In the genomic region with DNA sequence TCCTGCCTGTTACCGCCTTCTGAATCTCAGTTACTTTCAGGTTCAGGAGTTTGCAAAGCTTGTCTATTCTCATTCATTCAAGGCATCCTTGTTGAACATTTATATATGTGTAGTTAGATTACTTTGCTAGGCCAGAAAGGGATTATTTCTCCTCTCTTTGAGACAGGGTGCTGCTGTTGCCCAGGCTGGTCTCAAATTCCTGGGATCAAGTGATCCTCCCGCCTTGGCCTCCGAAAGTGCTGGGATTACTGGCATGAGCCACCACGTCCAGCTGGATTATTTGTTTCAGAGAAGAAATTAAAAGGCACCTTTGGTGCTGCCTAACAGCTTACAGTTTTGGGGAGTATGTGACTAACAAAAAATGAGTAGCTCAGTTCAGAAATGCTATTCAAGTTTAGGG, we compare ENCODE assay signal across 8 cellular contexts. TPM values are rescaled to one million over a fixed set of nuclear protein-coding genes. Genes with fewer than 3 reads are reported as not detected.
DNase-seq lines count a peak whose midpoint lies in the region; ATAC-seq, FAIRE-seq and TF ChIP-seq lines count a peak whose summit lies in the region.

No MANE protein-coding gene starts in this region.

- ATAC-seq in HG03521 (IDR thresholded peaks at IDR 0.05; ENCODE audit: unreplicated experiment) = no peak

- peaks cover 5% of the 10 kb centered on the region; the same call in 1 of the 2 replicates for H3K4me1 ChIP-seq in HUES48 (ENCODE audit: control insufficient read depth, insufficient read depth, low read length)
- H3K4me1 ChIP-seq in mucosa of stomach (ENCODE audit: control insufficient read depth, insufficient read depth, low read length) = peaks cover 15% of the 10 kb centered on the region

- peak overlapping the region; percentile 90 for H3K4me3 ChIP-seq in HUES48 (ENCODE audit: low read depth, low read length)
- peak overlapping the region; percentile 84 for H3K4me3 ChIP-seq in bronchial epithelial cell (ENCODE audit: low read depth, low read length)
- peak overlapping the region; percentile 86 for H3K4me3 ChIP-seq in mucosa of stomach (ENCODE audit: low read length)

- H3K9me3 ChIP-seq in HUES48 (ENCODE audit: control insufficient read depth, insufficient read depth, low read length) (no peaks in the 10 kb centered on the region), mucosa of stomach (ENCODE audit: control insufficient read depth, low read length) (no peaks in the 10 kb centered on the region)

- H3K27me3 ChIP-seq in HUES48 (ENCODE audit: control insufficient read depth, insufficient read depth, low read length) = no peaks in the 10 kb centered on the region
- no peaks in the 10 kb centered on the region for H3K27me3 ChIP-seq in bronchial epithelial cell (ENCODE audit: control insufficient read depth, insufficient read depth, low read length)
- H3K27me3 ChIP-seq in mucosa of stomach (ENCODE audit: control insufficient read depth, insufficient read depth, low read length) = no peaks in the 10 kb centered on the region

- H3K36me3 ChIP-seq in HUES48 (ENCODE audit: control insufficient read depth, insufficient read depth, low read length) (no peaks in the 10 kb centered on the region), bronchial epithelial cell (ENCODE audit: control insufficient read depth, insufficient read depth, low read length) (no peaks in the 10 kb centered on the region), mucosa of stomach (ENCODE audit: control insufficient read depth, insufficient read depth, low read length) (no peaks in the 10 kb centered on the region)

- TF ChIP-seq CTCF in bronchial epithelial cell (IDR thresholded peaks at IDR 0.05; ENCODE audit: insufficient read depth, low read length, severe bottlenecking) = no peak

- DNase-seq in A172 (ENCODE audit: low spot score) (peak; percentile 0), bronchial epithelial cell (ENCODE audit: low read depth) (no peak), SW 1271 (lab: John Stamatoyannopoulos, UW) (no peak), NCI-H146 treated with DMSO at 0.1 percent for 48 hours (lab: John Stamatoyannopoulos, UW; ENCODE audit: unreplicated experiment) (no peak), dermis blood vessel endothelial cell (no peak)

- H3K9ac ChIP-seq in HUES48 (ENCODE audit: low read depth, low read length) = peak overlapping the region; percentile 97
- H3K9ac ChIP-seq in mucosa of stomach (ENCODE audit: low read length) = peak overlapping the region; percentile 97

- no peak for FAIRE-seq in bronchial epithelial cell (lab: Jason Lieb, UNC)

- H3K27ac ChIP-seq in HUES48 (ENCODE audit: low read depth, low read length) = peak overlapping the region; percentile 97

RNA-seq across cellular contexts. Expression of gene CHURC1, which starts 0.8 kb away (rescaled TPM):
- 31.0 and 32.6 TPM in 2 replicates for total RNA-seq in A172 (2014; rRNA removed; shearing (Covaris generic))
- total RNA-seq in bronchial epithelial cell = 21.9 and 41.6 TPM in 2 replicates
- total RNA-seq in dermis blood vessel endothelial cell = 60.9 and 62.2 TPM in 2 replicates

RNA-seq across cellular contexts. Expression of gene GPX2, which starts 27.5 kb away (rescaled TPM):
- not detected in 2 replicates for total RNA-seq in A172 (2014; rRNA removed; shearing (Covaris generic))
- 1.3 and 5.9 TPM in 2 replicates for total RNA-seq in bronchial epithelial cell
- not detected in 2 replicates for total RNA-seq in dermis blood vessel endothelial cell

RNA-seq across cellular contexts. Expression of gene SPTB, which starts 35.3 kb away (rescaled TPM):
- total RNA-seq in A172 (2014; rRNA removed; shearing (Covaris generic)) = 1.9 and 2.0 TPM in 2 replicates
- total RNA-seq in bronchial epithelial cell (not detected in 2 replicates), dermis blood vessel endothelial cell (under 0.01 and 0.05 TPM in 2 replicates)

RNA-seq across cellular contexts. Expression of gene RAB15, which starts 57.1 kb away (rescaled TPM):
- 42.3 and 45.8 TPM in 2 replicates for total RNA-seq in A172 (2014; rRNA removed; shearing (Covaris generic))
- 0.77 TPM in 1 of 2 replicates, not detected in the other for total RNA-seq in bronchial epithelial cell
- 9.5 and 10.4 TPM in 2 replicates for total RNA-seq in dermis blood vessel endothelial cell
